ENCODE assay signal across 1 cellular context in genomic region chr1:234875328-234875952, GRCh38.
TF ChIP-seq lines count a peak whose summit lies in the region.

No MANE protein-coding gene starts in this region.

TF ChIP-seq in HepG2, 621 proteins besides CTCF, POLR2A, EP300 and RAD21 (continued from another document and continues in another):
- TF ChIP-seq, protein P1, sequence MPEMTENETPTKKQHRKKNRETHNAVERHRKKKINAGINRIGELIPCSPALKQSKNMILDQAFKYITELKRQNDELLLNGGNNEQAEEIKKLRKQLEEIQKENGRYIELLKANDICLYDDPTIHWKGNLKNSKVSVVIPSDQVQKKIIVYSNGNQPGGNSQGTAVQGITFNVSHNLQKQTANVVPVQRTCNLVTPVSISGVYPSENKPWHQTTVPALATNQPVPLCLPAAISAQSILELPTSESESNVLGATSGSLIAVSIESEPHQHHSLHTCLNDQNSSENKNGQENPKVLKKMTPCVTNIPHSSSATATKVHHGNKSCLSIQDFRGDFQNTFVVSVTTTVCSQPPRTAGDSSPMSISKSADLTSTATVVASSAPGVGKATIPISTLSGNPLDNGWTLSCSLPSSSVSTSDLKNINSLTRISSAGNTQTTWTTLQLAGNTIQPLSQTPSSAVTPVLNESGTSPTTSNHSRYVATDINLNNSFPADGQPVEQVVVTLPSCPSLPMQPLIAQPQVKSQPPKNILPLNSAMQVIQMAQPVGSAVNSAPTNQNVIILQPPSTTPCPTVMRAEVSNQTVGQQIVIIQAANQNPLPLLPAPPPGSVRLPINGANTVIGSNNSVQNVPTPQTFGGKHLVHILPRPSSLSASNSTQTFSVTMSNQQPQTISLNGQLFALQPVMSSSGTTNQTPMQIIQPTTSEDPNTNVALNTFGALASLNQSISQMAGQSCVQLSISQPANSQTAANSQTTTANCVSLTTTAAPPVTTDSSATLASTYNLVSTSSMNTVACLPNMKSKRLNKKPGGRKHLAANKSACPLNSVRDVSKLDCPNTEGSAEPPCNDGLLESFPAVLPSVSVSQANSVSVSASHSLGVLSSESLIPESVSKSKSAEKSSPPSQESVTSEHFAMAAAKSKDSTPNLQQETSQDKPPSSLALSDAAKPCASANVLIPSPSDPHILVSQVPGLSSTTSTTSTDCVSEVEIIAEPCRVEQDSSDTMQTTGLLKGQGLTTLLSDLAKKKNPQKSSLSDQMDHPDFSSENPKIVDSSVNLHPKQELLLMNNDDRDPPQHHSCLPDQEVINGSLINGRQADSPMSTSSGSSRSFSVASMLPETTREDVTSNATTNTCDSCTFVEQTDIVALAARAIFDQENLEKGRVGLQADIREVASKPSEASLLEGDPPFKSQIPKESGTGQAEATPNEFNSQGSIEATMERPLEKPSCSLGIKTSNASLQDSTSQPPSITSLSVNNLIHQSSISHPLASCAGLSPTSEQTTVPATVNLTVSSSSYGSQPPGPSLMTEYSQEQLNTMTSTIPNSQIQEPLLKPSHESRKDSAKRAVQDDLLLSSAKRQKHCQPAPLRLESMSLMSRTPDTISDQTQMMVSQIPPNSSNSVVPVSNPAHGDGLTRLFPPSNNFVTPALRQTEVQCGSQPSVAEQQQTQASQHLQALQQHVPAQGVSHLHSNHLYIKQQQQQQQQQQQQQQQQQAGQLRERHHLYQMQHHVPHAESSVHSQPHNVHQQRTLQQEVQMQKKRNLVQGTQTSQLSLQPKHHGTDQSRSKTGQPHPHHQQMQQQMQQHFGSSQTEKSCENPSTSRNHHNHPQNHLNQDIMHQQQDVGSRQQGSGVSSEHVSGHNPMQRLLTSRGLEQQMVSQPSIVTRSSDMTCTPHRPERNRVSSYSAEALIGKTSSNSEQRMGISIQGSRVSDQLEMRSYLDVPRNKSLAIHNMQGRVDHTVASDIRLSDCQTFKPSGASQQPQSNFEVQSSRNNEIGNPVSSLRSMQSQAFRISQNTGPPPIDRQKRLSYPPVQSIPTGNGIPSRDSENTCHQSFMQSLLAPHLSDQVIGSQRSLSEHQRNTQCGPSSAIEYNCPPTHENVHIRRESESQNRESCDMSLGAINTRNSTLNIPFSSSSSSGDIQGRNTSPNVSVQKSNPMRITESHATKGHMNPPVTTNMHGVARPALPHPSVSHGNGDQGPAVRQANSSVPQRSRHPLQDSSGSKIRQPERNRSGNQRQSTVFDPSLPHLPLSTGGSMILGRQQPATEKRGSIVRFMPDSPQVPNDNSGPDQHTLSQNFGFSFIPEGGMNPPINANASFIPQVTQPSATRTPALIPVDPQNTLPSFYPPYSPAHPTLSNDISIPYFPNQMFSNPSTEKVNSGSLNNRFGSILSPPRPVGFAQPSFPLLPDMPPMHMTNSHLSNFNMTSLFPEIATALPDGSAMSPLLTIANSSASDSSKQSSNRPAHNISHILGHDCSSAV (CRISPR knock-in tag; IDR thresholded peaks at IDR 0.05; ENCODE audit: borderline replicate concordance), result no peak
- TF ChIP-seq MYC (CRISPR knock-in tag; IDR thresholded peaks at IDR 0.05; ENCODE audit: borderline replicate concordance), result peak; percentile 72
- no peak for TF ChIP-seq SMARCC2 (IDR thresholded peaks at IDR 0.05)
- peak; percentile 80 for TF ChIP-seq KDM6A (CRISPR knock-in tag; IDR thresholded peaks at IDR 0.05; ENCODE audit: low read depth)
- TF ChIP-seq ZNF616 (CRISPR knock-in tag; IDR thresholded peaks at IDR 0.05; ENCODE audit: low read depth), result peak; percentile 98
- peak; percentile 44 for TF ChIP-seq TBX2 (CRISPR knock-in tag; IDR thresholded peaks at IDR 0.05; ENCODE audit: borderline replicate concordance)
- TF ChIP-seq MYPOP (CRISPR knock-in tag; IDR thresholded peaks at IDR 0.05), result peak; percentile 18; the same call in 1 of the 2 replicates
- TF ChIP-seq FOXK2 (IDR thresholded peaks at IDR 0.05), result peak; percentile 34; the same call in 1 of the 2 replicates
- no peak for TF ChIP-seq HNRNPH1 (optimal IDR thresholded peaks at IDR 0.05; ENCODE audit: low read depth, low read length)
- TF ChIP-seq HNRNPL (IDR thresholded peaks at IDR 0.05; ENCODE audit: low read depth, low read length), result no peak
- TF ChIP-seq, protein P2, sequence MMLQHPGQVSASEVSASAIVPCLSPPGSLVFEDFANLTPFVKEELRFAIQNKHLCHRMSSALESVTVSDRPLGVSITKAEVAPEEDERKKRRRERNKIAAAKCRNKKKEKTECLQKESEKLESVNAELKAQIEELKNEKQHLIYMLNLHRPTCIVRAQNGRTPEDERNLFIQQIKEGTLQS (CRISPR knock-in tag; IDR thresholded peaks at IDR 0.05), result no peak
- TF ChIP-seq IKZF5 (CRISPR knock-in tag; IDR thresholded peaks at IDR 0.05), result peak; percentile 75
- TF ChIP-seq MZF1 (CRISPR knock-in tag; IDR thresholded peaks at IDR 0.05; ENCODE audit: borderline replicate concordance), result no peak
- no peak for TF ChIP-seq REL (CRISPR knock-in tag; conservative IDR thresholded peaks at IDR 0.05)
- TF ChIP-seq ZNF891 (CRISPR knock-in tag; IDR thresholded peaks at IDR 0.05), result peak; percentile 70; the same call in 1 of the 2 replicates
- TF ChIP-seq ZNF460 (CRISPR knock-in tag; IDR thresholded peaks at IDR 0.05; ENCODE audit: borderline replicate concordance), result no peak
- no peak for TF ChIP-seq POGK (CRISPR knock-in tag; conservative IDR thresholded peaks at IDR 0.05)
- TF ChIP-seq, protein P3, sequence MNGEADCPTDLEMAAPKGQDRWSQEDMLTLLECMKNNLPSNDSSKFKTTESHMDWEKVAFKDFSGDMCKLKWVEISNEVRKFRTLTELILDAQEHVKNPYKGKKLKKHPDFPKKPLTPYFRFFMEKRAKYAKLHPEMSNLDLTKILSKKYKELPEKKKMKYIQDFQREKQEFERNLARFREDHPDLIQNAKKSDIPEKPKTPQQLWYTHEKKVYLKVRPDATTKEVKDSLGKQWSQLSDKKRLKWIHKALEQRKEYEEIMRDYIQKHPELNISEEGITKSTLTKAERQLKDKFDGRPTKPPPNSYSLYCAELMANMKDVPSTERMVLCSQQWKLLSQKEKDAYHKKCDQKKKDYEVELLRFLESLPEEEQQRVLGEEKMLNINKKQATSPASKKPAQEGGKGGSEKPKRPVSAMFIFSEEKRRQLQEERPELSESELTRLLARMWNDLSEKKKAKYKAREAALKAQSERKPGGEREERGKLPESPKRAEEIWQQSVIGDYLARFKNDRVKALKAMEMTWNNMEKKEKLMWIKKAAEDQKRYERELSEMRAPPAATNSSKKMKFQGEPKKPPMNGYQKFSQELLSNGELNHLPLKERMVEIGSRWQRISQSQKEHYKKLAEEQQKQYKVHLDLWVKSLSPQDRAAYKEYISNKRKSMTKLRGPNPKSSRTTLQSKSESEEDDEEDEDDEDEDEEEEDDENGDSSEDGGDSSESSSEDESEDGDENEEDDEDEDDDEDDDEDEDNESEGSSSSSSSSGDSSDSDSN (CRISPR knock-in tag; IDR thresholded peaks at IDR 0.05), result peak; percentile 66; the same call in 1 of the 2 replicates
- TF ChIP-seq HOXA7 (CRISPR knock-in tag; IDR thresholded peaks at IDR 0.05), result 0 out of 2 replicates have a peak, but pooled peaks have one; percentile 57
- no peak for TF ChIP-seq NFIB (CRISPR knock-in tag; IDR thresholded peaks at IDR 0.05; ENCODE audit: borderline replicate concordance)
- no peak for TF ChIP-seq ZNF503 (CRISPR knock-in tag; IDR thresholded peaks at IDR 0.05)
- TF ChIP-seq ZNF761 (CRISPR knock-in tag; conservative IDR thresholded peaks at IDR 0.05), result 0 out of 2 replicates have a peak, but pooled peaks have one; percentile 9
- TF ChIP-seq, protein P4, sequence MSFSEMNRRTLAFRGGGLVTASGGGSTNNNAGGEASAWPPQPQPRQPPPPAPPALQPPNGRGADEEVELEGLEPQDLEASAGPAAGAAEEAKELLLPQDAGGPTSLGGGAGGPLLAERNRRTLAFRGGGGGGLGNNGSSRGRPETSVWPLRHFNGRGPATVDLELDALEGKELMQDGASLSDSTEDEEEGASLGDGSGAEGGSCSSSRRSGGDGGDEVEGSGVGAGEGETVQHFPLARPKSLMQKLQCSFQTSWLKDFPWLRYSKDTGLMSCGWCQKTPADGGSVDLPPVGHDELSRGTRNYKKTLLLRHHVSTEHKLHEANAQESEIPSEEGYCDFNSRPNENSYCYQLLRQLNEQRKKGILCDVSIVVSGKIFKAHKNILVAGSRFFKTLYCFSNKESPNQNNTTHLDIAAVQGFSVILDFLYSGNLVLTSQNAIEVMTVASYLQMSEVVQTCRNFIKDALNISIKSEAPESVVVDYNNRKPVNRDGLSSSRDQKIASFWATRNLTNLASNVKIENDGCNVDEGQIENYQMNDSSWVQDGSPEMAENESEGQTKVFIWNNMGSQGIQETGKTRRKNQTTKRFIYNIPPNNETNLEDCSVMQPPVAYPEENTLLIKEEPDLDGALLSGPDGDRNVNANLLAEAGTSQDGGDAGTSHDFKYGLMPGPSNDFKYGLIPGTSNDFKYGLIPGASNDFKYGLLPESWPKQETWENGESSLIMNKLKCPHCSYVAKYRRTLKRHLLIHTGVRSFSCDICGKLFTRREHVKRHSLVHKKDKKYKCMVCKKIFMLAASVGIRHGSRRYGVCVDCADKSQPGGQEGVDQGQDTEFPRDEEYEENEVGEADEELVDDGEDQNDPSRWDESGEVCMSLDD (CRISPR knock-in tag; IDR thresholded peaks at IDR 0.05; ENCODE audit: borderline replicate concordance), result no peak; the same call in 1 of the 2 replicates
- no peak for TF ChIP-seq ZNF672 (CRISPR knock-in tag; IDR thresholded peaks at IDR 0.05)
- no peak for TF ChIP-seq ZNF605 (CRISPR knock-in tag; IDR thresholded peaks at IDR 0.05)
- no peak for TF ChIP-seq ASH2L (IDR thresholded peaks at IDR 0.05; ENCODE audit: insufficient read length, low read depth, low read length)
- no peak for TF ChIP-seq HNRNPUL1 (IDR thresholded peaks at IDR 0.05; ENCODE audit: low read depth, low read length)
- TF ChIP-seq FOXK1 (CRISPR knock-in tag; IDR thresholded peaks at IDR 0.05; ENCODE audit: borderline replicate concordance, low read depth), result peak; percentile 66; the same call in 1 of the 2 replicates
- peak; percentile 80 for TF ChIP-seq MIXL1 (CRISPR knock-in tag; IDR thresholded peaks at IDR 0.05)
- peak; percentile 83 for TF ChIP-seq POLR2G (IDR thresholded peaks at IDR 0.05; ENCODE audit: low read depth, low read length)
- TF ChIP-seq, protein P5, sequence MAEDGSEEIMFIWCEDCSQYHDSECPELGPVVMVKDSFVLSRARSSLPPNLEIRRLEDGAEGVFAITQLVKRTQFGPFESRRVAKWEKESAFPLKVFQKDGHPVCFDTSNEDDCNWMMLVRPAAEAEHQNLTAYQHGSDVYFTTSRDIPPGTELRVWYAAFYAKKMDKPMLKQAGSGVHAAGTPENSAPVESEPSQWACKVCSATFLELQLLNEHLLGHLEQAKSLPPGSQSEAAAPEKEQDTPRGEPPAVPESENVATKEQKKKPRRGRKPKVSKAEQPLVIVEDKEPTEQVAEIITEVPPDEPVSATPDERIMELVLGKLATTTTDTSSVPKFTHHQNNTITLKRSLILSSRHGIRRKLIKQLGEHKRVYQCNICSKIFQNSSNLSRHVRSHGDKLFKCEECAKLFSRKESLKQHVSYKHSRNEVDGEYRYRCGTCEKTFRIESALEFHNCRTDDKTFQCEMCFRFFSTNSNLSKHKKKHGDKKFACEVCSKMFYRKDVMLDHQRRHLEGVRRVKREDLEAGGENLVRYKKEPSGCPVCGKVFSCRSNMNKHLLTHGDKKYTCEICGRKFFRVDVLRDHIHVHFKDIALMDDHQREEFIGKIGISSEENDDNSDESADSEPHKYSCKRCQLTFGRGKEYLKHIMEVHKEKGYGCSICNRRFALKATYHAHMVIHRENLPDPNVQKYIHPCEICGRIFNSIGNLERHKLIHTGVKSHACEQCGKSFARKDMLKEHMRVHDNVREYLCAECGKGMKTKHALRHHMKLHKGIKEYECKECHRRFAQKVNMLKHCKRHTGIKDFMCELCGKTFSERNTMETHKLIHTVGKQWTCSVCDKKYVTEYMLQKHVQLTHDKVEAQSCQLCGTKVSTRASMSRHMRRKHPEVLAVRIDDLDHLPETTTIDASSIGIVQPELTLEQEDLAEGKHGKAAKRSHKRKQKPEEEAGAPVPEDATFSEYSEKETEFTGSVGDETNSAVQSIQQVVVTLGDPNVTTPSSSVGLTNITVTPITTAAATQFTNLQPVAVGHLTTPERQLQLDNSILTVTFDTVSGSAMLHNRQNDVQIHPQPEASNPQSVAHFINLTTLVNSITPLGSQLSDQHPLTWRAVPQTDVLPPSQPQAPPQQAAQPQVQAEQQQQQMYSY (CRISPR knock-in tag; IDR thresholded peaks at IDR 0.05), result peak; percentile 76
- TF ChIP-seq ZNF468 (CRISPR knock-in tag; IDR thresholded peaks at IDR 0.05), result no peak
